ENCODE assay signal across 10 cellular contexts in the genomic region with DNA sequence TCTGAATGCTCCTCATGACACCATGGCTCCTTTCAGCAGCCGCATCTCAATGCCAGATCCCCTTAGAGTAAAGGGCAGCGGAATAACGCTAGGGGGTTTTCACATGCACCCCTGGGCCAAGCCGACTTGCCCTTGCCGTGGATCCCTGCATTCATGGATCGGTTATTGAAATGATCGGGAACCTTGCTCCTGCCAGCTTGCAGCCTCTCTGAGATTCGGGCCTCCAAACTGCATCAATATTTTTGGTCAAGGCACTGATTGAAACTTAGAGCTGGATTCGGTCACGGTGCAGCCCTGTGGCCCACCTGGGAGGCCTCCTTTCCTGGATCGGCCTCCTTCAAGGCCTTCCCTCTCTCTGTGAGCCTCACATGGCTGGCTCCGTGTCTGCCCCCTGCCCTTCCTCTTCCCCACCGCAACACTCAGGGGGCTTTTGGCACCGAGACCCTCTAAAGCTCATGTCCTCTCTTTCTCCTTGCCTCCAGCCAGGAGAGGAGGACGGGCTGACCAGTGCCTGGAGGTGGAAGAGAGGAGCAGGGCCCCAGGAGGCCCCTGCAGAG. TPM values are rescaled to one million over a fixed set of nuclear protein-coding genes. Genes with fewer than 3 reads are reported as not detected.
A peak's percentile ranks its signal among the peaks of the same experiment; 100 is the strongest.
DNase-seq lines count a peak whose midpoint lies in the region; ATAC-seq, FAIRE-seq and TF ChIP-seq lines count a peak whose summit lies in the region.
"Had no signal": no experiment of that assay in that cellular context is flagged by ENCODE, and none has a peak within 500 bp of the region (broad histone marks: within the 10 kb centered on the region; RNA-seq: fewer than 3 reads in every experiment).

No MANE protein-coding gene starts in this region.

- no peak overlapping the region for H3K9ac ChIP-seq in smooth muscle cell (ENCODE audit: low read depth)

- H3K27ac ChIP-seq in Peyer's patch (peak overlapping the region; percentile 85 to 89 (median 88)), esophagus squamous epithelium (peak overlapping the region; percentile 39 to 88 (median 72)), smooth muscle cell (ENCODE audit: low read depth) (no peak overlapping the region)
- H3K27ac ChIP-seq: RWPE1 had no signal

- no peak overlapping the region for H2AFZ ChIP-seq in smooth muscle cell (ENCODE audit: low read depth)

- TF ChIP-seq CTCF in Peyer's patch (IDR thresholded peaks at IDR 0.05), result no peak
- no peak for TF ChIP-seq CTCF in esophagus squamous epithelium (IDR thresholded peaks at IDR 0.05)
- TF ChIP-seq CTCF in smooth muscle cell (IDR thresholded peaks at IDR 0.05; ENCODE audit: borderline replicate concordance, insufficient read depth, poor library complexity, severe bottlenecking), result no peak

- H3K27me3 ChIP-seq in Peyer's patch (no peaks in the 10 kb centered on the region), esophagus squamous epithelium (no peaks in the 10 kb centered on the region), smooth muscle cell (ENCODE audit: low read depth) (no peaks in the 10 kb centered on the region)

- H3K4me1 ChIP-seq in Peyer's patch (peaks cover 0 to 50% (median 33%) of the 10 kb centered on the region in 4 donors), esophagus squamous epithelium (peaks cover 6 to 69% (median 20%) of the 10 kb centered on the region in 3 donors), smooth muscle cell (ENCODE audit: low read depth) (no peaks in the 10 kb centered on the region)

- 74 to 87% methylated on average over 3 to 11 of the region's 15 CpGs for WGBS in esophagus squamous epithelium, 2 donors
- 95% methylated on average over 15 of the region's 15 CpGs for WGBS in smooth muscle cell (ENCODE audit: low lambda C conversion rate)

- intact Hi-C loops in esophagus squamous epithelium (cut with DNase I), result no loop called here

- no peaks in the 10 kb centered on the region for H3K79me2 ChIP-seq in smooth muscle cell (ENCODE audit: low read depth)

- peaks cover 0 to 25% (median 0%) of the 10 kb centered on the region in 3 donors for H3K36me3 ChIP-seq in Peyer's patch
- peaks cover 0 to 27% (median 0%) of the 10 kb centered on the region in 3 donors for H3K36me3 ChIP-seq in esophagus squamous epithelium
- no peaks in the 10 kb centered on the region for H3K36me3 ChIP-seq in smooth muscle cell (ENCODE audit: low read depth)

- TF ChIP-seq POLR2A in GM18505 (IDR thresholded peaks at IDR 0.05; ENCODE audit: borderline replicate concordance, extremely low read depth, insufficient read depth, insufficient read length), result peak; percentile 67
- no peak for TF ChIP-seq POLR2A in Peyer's patch (IDR thresholded peaks at IDR 0.05)
- TF ChIP-seq POLR2A in esophagus squamous epithelium (IDR thresholded peaks at IDR 0.05), result no peak

- H4K20me1 ChIP-seq in smooth muscle cell (ENCODE audit: low read depth), result no peaks in the 10 kb centered on the region

- H3K9me3 ChIP-seq in Peyer's patch (no peaks in the 10 kb centered on the region), esophagus squamous epithelium (no peaks in the 10 kb centered on the region), smooth muscle cell (replicated peaks; ENCODE audit: low read depth) (no peaks in the 10 kb centered on the region)

- FAIRE-seq in HTR-8/SVneo (lab: Jason Lieb, UNC), result no peak

- no peaks in the 10 kb centered on the region for H3F3A ChIP-seq in smooth muscle cell (ENCODE audit: low read depth)

- H3K4me3 ChIP-seq in Peyer's patch, result peak overlapping the region; percentile 56 to 69 (median 59)
- H3K4me3 ChIP-seq in esophagus squamous epithelium, result peak overlapping the region; percentile 19 to 61 (median 42)
- H3K4me3 ChIP-seq in smooth muscle cell, result no peak overlapping the region

- peak overlapping the region; percentile 48 for H3K4me2 ChIP-seq in smooth muscle cell

- ATAC-seq in GM18505 (IDR thresholded peaks at IDR 0.05; ENCODE audit: unreplicated experiment), result no peak
- no peak for ATAC-seq in GM21825 (IDR thresholded peaks at IDR 0.05; ENCODE audit: unreplicated experiment)

- DNase-seq in Peyer's patch, result no peak
- DNase-seq in esophagus squamous epithelium (lab: John Stamatoyannopoulos, UW), result no peak
- no peak for DNase-seq in smooth muscle cell (lab: John Stamatoyannopoulos, UW; ENCODE audit: unreplicated experiment)
- no peak for DNase-seq in AG08395 (ENCODE audit: low spot score)
- no peak for DNase-seq in HTR-8/SVneo (ENCODE audit: insufficient read length, low spot score)
- no peak for DNase-seq in stimulated activated naive CD4-positive, alpha-beta T cell treated with Interleukin-2 at 50 U/mL for 16 hours (lab: John Stamatoyannopoulos, UW)

RNA-seq across cellular contexts. Expression of a gene that starts 1.8 kb away (rescaled TPM):
- total RNA-seq in Peyer's patch (100 to 1,000 TPM in 1 of 4 donors, 10 to 100 TPM in 3; 41.6 to 183 (median 44.4) TPM), esophagus squamous epithelium (10 to 100 TPM; 11.0 to 29.7 (median 21.5) TPM), smooth muscle cell (4.3 and 5.5 TPM in 2 replicates)
- polyA plus RNA-seq in smooth muscle cell, result 2.8 and 8.7 TPM in 2 replicates

RNA-seq across cellular contexts. Expression of a gene that starts 9.1 kb away (rescaled TPM):
- total RNA-seq in Peyer's patch, result 100 to 1,000 TPM; 146 to 339 (median 156) TPM
- 100 to 1,000 TPM; 110 to 377 (median 156) TPM for total RNA-seq in esophagus squamous epithelium
- total RNA-seq in smooth muscle cell, result 433 and 494 TPM in 2 replicates
- 360 and 397 TPM in 2 replicates for polyA plus RNA-seq in smooth muscle cell

RNA-seq across cellular contexts. Expression of a gene that starts 9.3 kb away (rescaled TPM):
- total RNA-seq in Peyer's patch (not detected), esophagus squamous epithelium (not detected), smooth muscle cell (not detected in 2 replicates)
- not detected in 2 replicates for polyA plus RNA-seq in smooth muscle cell
- total RNA-seq: H7 had no signal

RNA-seq across cellular contexts. Expression of a gene that starts 17.5 kb away (rescaled TPM):
- 100 to 1,000 TPM; 162 to 219 (median 174) TPM for total RNA-seq in Peyer's patch
- 100 to 1,000 TPM; 127 to 259 (median 241) TPM for total RNA-seq in esophagus squamous epithelium
- 148 and 162 TPM in 2 replicates for total RNA-seq in smooth muscle cell
- 139 and 155 TPM in 2 replicates for polyA plus RNA-seq in smooth muscle cell

RNA-seq across cellular contexts. Expression of a gene that starts 17.8 kb away (rescaled TPM):
- total RNA-seq in Peyer's patch (10 to 100 TPM in 3 of 4 donors, 1 to 10 TPM in 1; 9.1 to 24.8 (median 18.3) TPM), esophagus squamous epithelium (10 to 100 TPM; 16.1 to 39.5 (median 36.2) TPM), smooth muscle cell (21.9 and 26.5 TPM in 2 replicates)
- 54.4 and 62.0 TPM in 2 replicates for polyA plus RNA-seq in smooth muscle cell
